In the genomic region with DNA sequence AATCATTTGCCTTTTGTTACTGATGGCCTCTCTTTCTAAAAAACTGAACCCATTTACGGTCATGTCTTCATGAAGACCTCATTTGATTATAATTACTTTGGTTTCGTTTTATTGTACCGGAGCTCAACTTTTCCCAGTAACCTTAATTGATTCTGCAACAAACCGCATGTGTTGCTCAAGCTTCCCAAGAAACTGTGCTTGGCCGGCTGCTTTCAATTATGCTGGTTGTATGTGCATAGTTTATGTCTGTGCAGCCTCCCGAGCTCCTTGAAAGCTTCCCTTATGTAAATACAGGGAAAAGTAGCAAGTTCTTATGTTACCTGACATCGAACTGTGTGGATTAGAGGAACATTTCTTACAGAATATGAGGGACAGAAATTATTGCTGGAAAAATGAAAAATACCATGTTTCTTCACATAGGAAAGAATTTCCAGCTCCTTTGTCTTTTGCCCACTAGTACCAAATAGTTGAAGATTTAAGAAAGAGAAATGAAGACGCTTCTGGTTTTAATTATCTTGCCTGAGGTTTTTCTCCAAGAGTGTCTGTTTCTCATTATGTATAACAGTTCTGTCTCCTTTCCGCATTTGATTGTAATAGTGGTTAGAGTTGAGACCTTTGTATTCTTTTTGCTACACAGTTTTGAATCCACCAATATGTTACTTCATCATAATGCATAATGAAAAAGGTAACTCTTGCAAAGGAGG, we compare ENCODE assay signal across 10 cellular contexts. TPM values are rescaled to one million over a fixed set of nuclear protein-coding genes. Genes with fewer than 3 reads are reported as not detected.
A peak's percentile ranks its signal among the peaks of the same experiment; 100 is the strongest.
DNase-seq lines count a peak whose midpoint lies in the region; ATAC-seq and TF ChIP-seq lines count a peak whose summit lies in the region.
"Had no signal": no experiment of that assay in that cellular context is flagged by ENCODE, and none has a peak within 500 bp of the region (broad histone marks: within the 10 kb centered on the region; RNA-seq: fewer than 3 reads in every experiment).

No MANE protein-coding gene starts in this region.

- H3K9ac ChIP-seq in rectal smooth muscle tissue (ENCODE audit: low read length) = no peak overlapping the region

- H3K9me3 Mint-ChIP-seq in CD4-positive, alpha-beta memory T cell = peaks cover 0 to 3% (median 0%) of the 10 kb centered on the region in 8 donors

- H3K27ac ChIP-seq in rectal smooth muscle tissue (ENCODE audit: low read depth, low read length) = peak overlapping the region; percentile 0
- H3K27ac ChIP-seq in CD4-positive, alpha-beta memory T cell (ENCODE audit: low read depth, low read length) = no peak overlapping the region

- no peaks in the 10 kb centered on the region for H3K36me3 Mint-ChIP-seq in CD4-positive, alpha-beta memory T cell

- POLR2A ChIA-PET in BJ (lab: Charles Lee) = interaction anchor here (0.6 to 0.9 kb wide), 2 partner anchors 13 to 187 kb away, joined by 3 to 4 read pairs; no protein-coding TSS in a partner anchor
- POLR2A ChIA-PET in CD4-positive, alpha-beta memory T cell (lab: Charles Lee; ENCODE audit: partially characterized antibody) = no interaction called here

- H3K4me3 Mint-ChIP-seq in CD4-positive, alpha-beta memory T cell = no peak overlapping the region
- H3K4me3 Mint-ChIP-seq: IgD-negative memory B cell had no signal

- H3K27ac Mint-ChIP-seq in CD4-positive, alpha-beta memory T cell = no peak overlapping the region
- H3K27ac Mint-ChIP-seq: IgD-negative memory B cell had no signal

- no peaks in the 10 kb centered on the region for H3K4me1 Mint-ChIP-seq in CD4-positive, alpha-beta memory T cell

- H3K4me3 ChIP-seq in BJ (ENCODE audit: low read depth, low read length) (no peak overlapping the region), fibroblast of the aortic adventitia (ENCODE audit: low read depth, low read length) (peak overlapping the region; percentile 38), rectal smooth muscle tissue (ENCODE audit: low read length) (peak overlapping the region; percentile 14)
- H3K4me3 ChIP-seq in CD4-positive, alpha-beta memory T cell (ENCODE audit: low read length in 2 of 2) = no peak overlapping the region

- CTCF ChIA-PET in BJ (lab: Yijun Ruan, JAX) = interaction anchor here (1.3 to 1.7 kb wide), 2 partner anchors 10 to 115 kb away, joined by 4 read pairs; no protein-coding TSS in a partner anchor
- CTCF ChIA-PET in CD4-positive, alpha-beta memory T cell (lab: Charles Lee; ENCODE audit: partially characterized antibody) = interaction anchor here (0.9 kb wide), 1 partner anchor 12 kb away, joined by 3 read pairs; no protein-coding TSS in a partner anchor

- intact Hi-C loops in CD4-positive, alpha-beta memory T cell (cut with micrococcal nuclease) = no loop called here

- no peaks in the 10 kb centered on the region for H3K9me3 ChIP-seq in CD4-positive, alpha-beta memory T cell (ENCODE audit: control insufficient read depth in 1 of 2, low read length in 2 of 2)

- H3K4me1 ChIP-seq in rectal smooth muscle tissue (ENCODE audit: control insufficient read depth, insufficient read depth, low read length) = peaks cover 7% of the 10 kb centered on the region
- no peaks in the 10 kb centered on the region for H3K4me1 ChIP-seq in CD4-positive, alpha-beta memory T cell (ENCODE audit: insufficient read depth, low read length)

- H3K27me3 Mint-ChIP-seq in CD4-positive, alpha-beta memory T cell = peaks cover 9 to 19% of the 10 kb centered on the region in 2 donors

- TF ChIP-seq CTCF in BJ (IDR thresholded peaks at IDR 0.05; ENCODE audit: insufficient read depth, low read depth, low read length) (no peak), fibroblast of the aortic adventitia (IDR thresholded peaks at IDR 0.05; ENCODE audit: insufficient read depth, low read length) (no peak), omental fat pad (IDR thresholded peaks at IDR 0.05) (no peak)

- H3K36me3 ChIP-seq in BJ (ENCODE audit: control insufficient read depth, insufficient read depth, low read length) = no peaks in the 10 kb centered on the region
- H3K36me3 ChIP-seq in rectal smooth muscle tissue (ENCODE audit: control insufficient read depth, insufficient read depth, low read length) = no peaks in the 10 kb centered on the region
- H3K36me3 ChIP-seq in CD4-positive, alpha-beta memory T cell (ENCODE audit: insufficient read depth, low read length) = no peaks in the 10 kb centered on the region

- peak; percentile 92 for DNase-seq in BJ (ENCODE audit: low read depth)
- DNase-seq in SK-N-DZ (ENCODE audit: low spot score) = peak; percentile 52
- peak; percentile 94 for DNase-seq in fibroblast of the aortic adventitia (ENCODE audit: low read depth)
- no peak for DNase-seq in omental fat pad (ENCODE audit: low spot score)
- no peak for DNase-seq in cerebellar cortex (ENCODE audit: low spot score)
- no peak for DNase-seq in CD4-positive, alpha-beta memory T cell
- no peak for DNase-seq in activated T-cell treated with anti-CD3 and anti-CD28 coated beads, Interleukin-2, amount 50 U/mL, for 48 hours
- DNase-seq: amygdala had no signal

- no peaks in the 10 kb centered on the region; the same call in 1 of the 2 replicates for H3K27me3 ChIP-seq in BJ (ENCODE audit: control insufficient read depth, insufficient read depth, low read length)
- H3K27me3 ChIP-seq in rectal smooth muscle tissue (ENCODE audit: control insufficient read depth, insufficient read depth, low read length) = no peaks in the 10 kb centered on the region
- peaks cover 5% of the 10 kb centered on the region for H3K27me3 ChIP-seq in CD4-positive, alpha-beta memory T cell (ENCODE audit: insufficient read depth, low read length)

- no peak for ATAC-seq in omental fat pad (ENCODE audit: low FRiP score)

RNA-seq across cellular contexts. Expression of gene VCAM1, which starts 2.1 kb away (rescaled TPM):
- polyA plus RNA-seq in BJ (2011; rRNA removed) = 0.05 and 0.15 TPM in 2 replicates
- polyA minus RNA-seq in BJ (2011; rRNA and poly(A)+ RNA removed) = not detected in 2 replicates
- polyA plus RNA-seq in SK-N-DZ (2014; cell fraction: cytosol; rRNA removed) = 1.5 and 2.0 TPM in 2 replicates
- polyA plus RNA-seq in SK-N-DZ (2014; cell fraction: nucleus; rRNA removed) = 1.3 and 1.4 TPM in 2 replicates
- 0.63 and 24.8 TPM in 2 replicates for total RNA-seq in fibroblast of the aortic adventitia (ENCODE audit: low replicate concordance)
- 10 to 100 TPM; 28.6 to 68.9 (median 58.1) TPM for total RNA-seq in omental fat pad
- total RNA-seq in CD4-positive, alpha-beta memory T cell = not detected
- polyA plus RNA-seq in CD4-positive, alpha-beta memory T cell = not detected
- polyA plus RNA-seq: IgD-negative memory B cell had no signal

Comparison
In these comparisons a context has a peak if more than half of its experiments do, and no peak if none do; other contexts are left out.
1. DNase-seq: peak in BJ (single experiment), SK-N-DZ (single experiment) and fibroblast of the aortic adventitia (single experiment); none in omental fat pad (single experiment), cerebellar cortex (single experiment), CD4-positive, alpha-beta memory T cell (0 of 5) and activated T-cell treated with anti-CD3 and anti-CD28 coated beads, Interleukin-2, amount 50 U/mL, for 48 hours (0 of 2).
2. H3K4me3 ChIP-seq: peak in fibroblast of the aortic adventitia (single experiment) and rectal smooth muscle tissue (single experiment); none in BJ (single experiment) and CD4-positive, alpha-beta memory T cell (0 of 2).